In the genomic region with DNA sequence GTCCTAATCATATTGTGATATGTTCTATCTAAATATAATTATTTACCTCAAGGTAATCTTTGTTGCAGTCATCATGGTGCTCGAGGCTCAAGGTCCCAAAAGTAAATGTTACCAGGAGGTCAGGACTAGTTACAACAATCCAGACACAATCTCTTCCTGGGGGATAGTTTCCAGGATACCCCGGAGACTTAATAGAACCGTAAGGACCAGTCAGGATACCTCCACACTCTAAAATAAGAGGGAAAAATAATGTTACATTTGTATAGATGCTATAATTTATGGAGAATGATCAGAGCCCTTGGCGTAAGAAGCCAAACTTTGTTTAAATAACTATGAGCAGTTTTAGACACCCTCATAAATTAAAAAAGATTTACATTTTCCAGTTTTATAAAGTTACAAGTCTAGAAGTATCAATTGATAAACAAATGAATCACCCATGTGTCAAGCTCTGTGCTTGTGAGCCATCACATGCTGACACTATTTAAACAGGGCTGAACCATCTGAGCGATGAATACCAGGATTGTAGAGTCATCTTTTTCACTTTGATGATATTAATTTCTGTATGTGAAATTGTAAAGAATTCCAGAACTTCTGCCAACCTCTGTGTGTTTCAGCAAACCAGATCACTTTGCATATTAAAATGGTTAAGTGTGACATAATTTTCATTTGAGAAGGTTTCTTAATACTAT, we compare ENCODE assay signal across 16 cellular contexts. TPM values are rescaled to one million over a fixed set of nuclear protein-coding genes. Genes with fewer than 3 reads are reported as not detected.
DNase-seq lines count a peak whose midpoint lies in the region; ATAC-seq and TF ChIP-seq lines count a peak whose summit lies in the region.
"Had no signal": no experiment of that assay in that cellular context is flagged by ENCODE, and none has a peak within 500 bp of the region (broad histone marks: within the 10 kb centered on the region; RNA-seq: fewer than 3 reads in every experiment).

No MANE protein-coding gene starts in this region.

- H3K9me3 Mint-ChIP-seq in activated naive CD4-positive, alpha-beta T cell treated with anti-CD3 and anti-CD28 coated beads, Interleukin-2, amount 10 ng/mL, durations not matched to agents 7 days and 5 days, result no peaks in the 10 kb centered on the region
- H3K9me3 Mint-ChIP-seq: CD4-positive, alpha-beta T cell; stimulated activated naive B cell treated with anti-CD40 and anti-IgM and Interleukin-4, amounts not matched to agents 10 μg/mL and 1 μg/mL and 100 μg/mL, for 72 hours had no signal

- H3K4me3 Mint-ChIP-seq in activated naive CD4-positive, alpha-beta T cell treated with anti-CD3 and anti-CD28 coated beads, Interleukin-2, amount 10 ng/mL, durations not matched to agents 7 days and 5 days, result no peak overlapping the region
- H3K4me3 Mint-ChIP-seq: CD4-positive, alpha-beta T cell; stimulated activated naive B cell treated with anti-CD40 and anti-IgM and Interleukin-4, amounts not matched to agents 10 μg/mL and 1 μg/mL and 100 μg/mL, for 72 hours had no signal

- H3K79me2 ChIP-seq in HCT116 (ENCODE audit: insufficient read depth, low read length), result no peaks in the 10 kb centered on the region
- H3K79me2 ChIP-seq in SK-N-SH (ENCODE audit: insufficient read depth), result no peaks in the 10 kb centered on the region

- TF ChIP-seq POLR2A in HCT116 (IDR thresholded peaks at IDR 0.05; ENCODE audit: borderline replicate concordance, extremely low read depth, insufficient read depth, insufficient read length) (no peak), lower leg skin (IDR thresholded peaks at IDR 0.05) (no peak)

- TF ChIP-seq RAD21 in HCT116 (IDR thresholded peaks at IDR 0.05; ENCODE audit: low read depth), result no peak
- TF ChIP-seq RAD21 in SK-N-SH (IDR thresholded peaks at IDR 0.05; ENCODE audit: low read length), result no peak

- H3F3A ChIP-seq in SK-N-SH (replicated peaks; ENCODE audit: insufficient read depth), result peaks cover 7% of the 10 kb centered on the region

- peak in 1 of 2 experiments; percentile 27; a peak in 1 of 4 replicates for TF ChIP-seq EP300 in SK-N-SH (IDR thresholded peaks at IDR 0.05; ENCODE audit: borderline replicate concordance in 1 of 2, low read depth in 1 of 2, low read length in 1 of 2)

- H3K4me2 ChIP-seq in HCT116 (ENCODE audit: low read length) (no peak overlapping the region), SK-N-SH (no peak overlapping the region)

- intact Hi-C loops in HCT116 (cut with micrococcal nuclease) (no loop called here), lower leg skin (cut with DNase I; ENCODE audit: low total_unique reads) (no loop called here), sciatic nerve (cut with DNase I) (no loop called here)

- H3K27ac ChIP-seq in HCT116 (ENCODE audit: low read depth, low read length), result no peak overlapping the region
- peak overlapping the region in 1 of 2 experiments; percentile 26; a peak in 1 of 4 replicates for H3K27ac ChIP-seq in SK-N-SH (ENCODE audit: low read depth in 2 of 2, low read length in 1 of 2)
- H3K27ac ChIP-seq: body of pancreas, uterus had no signal

- BruUV-seq in HCT116 (replicated peaks; lab: Mats Ljungman, UMichigan), result no TSS peak

- no peaks in the 10 kb centered on the region; the same call in 1 of the 2 replicates for H3K9me2 ChIP-seq in HCT116 (ENCODE audit: insufficient read depth)
- no peaks in the 10 kb centered on the region for H3K9me2 ChIP-seq in SK-N-SH

- H3K9me3 ChIP-seq in HCT116 (ENCODE audit: control insufficient read depth in 1 of 2, insufficient read depth in 1 of 2, low read depth in 1 of 2, low read length in 2 of 2) (no peaks in the 10 kb centered on the region), SK-N-SH (no peaks in the 10 kb centered on the region)
- H3K9me3 ChIP-seq: body of pancreas, uterus had no signal

- WGBS in SK-N-SH (ENCODE audit: low lambda C conversion rate), result 81% methylated on average over 5 of the region's 5 CpGs
- WGBS in lower leg skin, 2 donors, result 60 to 74% methylated on average over 5 of the region's 5 CpGs

- H3K9ac ChIP-seq in HCT116 (ENCODE audit: low read length) (no peak overlapping the region), SK-N-SH (no peak overlapping the region)

- H4K20me1 ChIP-seq in HCT116 (ENCODE audit: insufficient read depth) (no peaks in the 10 kb centered on the region), SK-N-SH (ENCODE audit: insufficient read depth) (no peaks in the 10 kb centered on the region)

- H3K4me1 Mint-ChIP-seq in activated naive CD4-positive, alpha-beta T cell treated with anti-CD3 and anti-CD28 coated beads, Interleukin-2, amount 10 ng/mL, durations not matched to agents 7 days and 5 days, result peaks cover 10% of the 10 kb centered on the region
- H3K4me1 Mint-ChIP-seq: stimulated activated naive B cell treated with anti-CD40 and anti-IgM and Interleukin-4, amounts not matched to agents 10 μg/mL and 1 μg/mL and 100 μg/mL, for 72 hours had no signal

- H3K4me3 ChIP-seq in HCT116 (replicated peaks in 1 of 2; ENCODE audit: low read depth in 1 of 2, low read length in 2 of 2) (no peak overlapping the region), SK-N-SH (ENCODE audit: low read depth in 2 of 2, low read length in 1 of 2) (no peak overlapping the region), lower leg skin (ENCODE audit: low read depth, poor library complexity, severe bottlenecking) (no peak overlapping the region)
- H3K4me3 ChIP-seq: body of pancreas, GM12878, skin epidermis, uterus had no signal

- H3K4me1 ChIP-seq in HCT116 (ENCODE audit: control insufficient read depth in 1 of 2, insufficient read depth in 2 of 2, low read length in 2 of 2), result no peaks in the 10 kb centered on the region
- peaks cover 2 to 6% of the 10 kb centered on the region in 2 experiments; a peak in 2 of 4 replicates for H3K4me1 ChIP-seq in SK-N-SH (ENCODE audit: control insufficient read depth in 1 of 2, insufficient read depth in 2 of 2, low read depth in 1 of 2, low read length in 1 of 2)
- H3K4me1 ChIP-seq: body of pancreas, uterus had no signal

- DNase-seq in HCT116 (ENCODE audit: low read depth, low spot score), result no peak
- no peak for DNase-seq in SK-N-SH
- peak; percentile 75 for DNase-seq in fibroblast of peridontal ligament (ENCODE audit: extremely low read depth)
- DNase-seq in stromal cell of bone marrow (ENCODE audit: low read depth), result peak; percentile 51
- no peak for DNase-seq in activated naive CD4-positive, alpha-beta T cell treated with anti-CD3 and anti-CD28 coated beads, Interleukin-2, amount 10 ng/mL, durations not matched to agents 7 days and 5 days
- no peak for DNase-seq in lower leg skin (ENCODE audit: low spot score in 2 of 2)
- DNase-seq in sciatic nerve (ENCODE audit: low spot score), result no peak
- DNase-seq: body of pancreas; CD4-positive, alpha-beta T cell; midbrain; NCI-H1417 treated with DMSO at 0.1 percent for 48 hours; NCI-H345; stimulated activated naive B cell treated with anti-CD40 and anti-IgM and Interleukin-4, amounts not matched to agents 10 μg/mL and 1 μg/mL and 100 μg/mL, for 72 hours; uterus had no signal

- H3K36me3 ChIP-seq in HCT116 (ENCODE audit: control insufficient read depth in 1 of 2, insufficient read depth in 2 of 2, low read length in 2 of 2), result no peaks in the 10 kb centered on the region
- H3K36me3 ChIP-seq in SK-N-SH (replicated peaks in 1 of 2; ENCODE audit: control insufficient read depth in 1 of 2, insufficient read depth in 2 of 2, low read length in 1 of 2), result no peaks in the 10 kb centered on the region
- H3K36me3 ChIP-seq: uterus had no signal

- RAD21 ChIA-PET in HCT116 (lab: Charles Lee; ENCODE audit: low non-redundant PET in 1 of 2, low total read pairs in 2 of 2, uncharacterized antibody in 2 of 2, unreplicated experiment in 2 of 2), result no interaction called here

- H2AFZ ChIP-seq in HCT116 (ENCODE audit: low read depth, low read length, poor library complexity, severe bottlenecking), result no peak overlapping the region
- no peak overlapping the region for H2AFZ ChIP-seq in SK-N-SH (ENCODE audit: low read depth)

- POLR2A ChIA-PET in HCT116 (lab: Charles Lee) (no interaction called here), SK-N-SH (lab: Yijun Ruan, JAX) (no interaction called here)

- H3K27ac Mint-ChIP-seq in activated naive CD4-positive, alpha-beta T cell treated with anti-CD3 and anti-CD28 coated beads, Interleukin-2, amount 10 ng/mL, durations not matched to agents 7 days and 5 days, result no peak overlapping the region
- H3K27ac Mint-ChIP-seq: CD4-positive, alpha-beta T cell; stimulated activated naive B cell treated with anti-CD40 and anti-IgM and Interleukin-4, amounts not matched to agents 10 μg/mL and 1 μg/mL and 100 μg/mL, for 72 hours had no signal

- CTCF ChIA-PET in HCT116 (lab: Charles Lee) (no interaction called here), SK-N-SH (lab: Yijun Ruan, JAX) (no interaction called here)
- CTCF ChIA-PET in activated naive CD4-positive, alpha-beta T cell treated with anti-CD3 and anti-CD28 coated beads, Interleukin-2, amount 10 ng/mL, durations not matched to agents 7 days and 5 days (lab: Charles Lee), result no interaction called here

- H3K36me3 Mint-ChIP-seq in activated naive CD4-positive, alpha-beta T cell treated with anti-CD3 and anti-CD28 coated beads, Interleukin-2, amount 10 ng/mL, durations not matched to agents 7 days and 5 days, result peaks cover 7% of the 10 kb centered on the region

- H3K27me3 ChIP-seq in HCT116 (ENCODE audit: insufficient read depth, low read length) (no peaks in the 10 kb centered on the region), SK-N-SH (ENCODE audit: insufficient read depth) (no peaks in the 10 kb centered on the region)
- H3K27me3 ChIP-seq: body of pancreas, uterus had no signal

- no peaks in the 10 kb centered on the region for H3K27me3 Mint-ChIP-seq in activated naive CD4-positive, alpha-beta T cell treated with anti-CD3 and anti-CD28 coated beads, Interleukin-2, amount 10 ng/mL, durations not matched to agents 7 days and 5 days
- H3K27me3 Mint-ChIP-seq: CD4-positive, alpha-beta T cell; stimulated activated naive B cell treated with anti-CD40 and anti-IgM and Interleukin-4, amounts not matched to agents 10 μg/mL and 1 μg/mL and 100 μg/mL, for 72 hours had no signal

- TF ChIP-seq CTCF in HCT116 (IDR thresholded peaks at IDR 0.05 in 2 of 3, conservative IDR thresholded peaks at IDR 0.05 in 1 of 3; ENCODE audit: borderline replicate concordance in 1 of 3, insufficient read depth in 1 of 3, low read depth in 2 of 3, low read length in 2 of 3) (no peak), SK-N-SH (IDR thresholded peaks at IDR 0.05) (no peak), lower leg skin (IDR thresholded peaks at IDR 0.05) (no peak)

- ATAC-seq in HCT116 (no peak), sciatic nerve (no peak)
- ATAC-seq: body of pancreas; GM12878; stimulated activated naive B cell treated with anti-CD40 and anti-IgM and Interleukin-4, amounts not matched to agents 10 μg/mL and 1 μg/mL and 100 μg/mL, for 72 hours had no signal

TF ChIP-seq in HCT116, 20 proteins besides CTCF, POLR2A, EP300 and RAD21 (continues in another document):
- 0 out of 2 replicates have a peak, but pooled peaks have one; percentile 14 for TF ChIP-seq FOSL1 (IDR thresholded peaks at IDR 0.05; ENCODE audit: low read depth)

RNA-seq across cellular contexts. Expression of gene CUBN, which starts 41.3 kb away (rescaled TPM):
- total RNA-seq in HCT116 (2021; ENCODE audit: unreplicated experiment) (1.2 TPM), lower leg skin (1 to 10 TPM in 2 of 4 donors, under 1 TPM in 2; 0.54 to 1.8 (median 1.3) TPM), sciatic nerve (27.6 TPM)
- polyA plus RNA-seq in HCT116 (2012), result 0.10 and 0.39 TPM in 2 replicates
- 2.4 and 2.7 TPM in 2 replicates for polyA plus RNA-seq in SK-N-SH (2012; rRNA removed)
- polyA plus RNA-seq in SK-N-SH (2012; cell fraction: cytosol; rRNA removed), result 3.5 and 4.0 TPM in 2 replicates
- polyA plus RNA-seq in SK-N-SH (2012; cell fraction: nucleus; rRNA removed), result 1.1 and 2.5 TPM in 2 replicates

Comparison
In these comparisons a context has a peak if more than half of its experiments do, and no peak if none do; other contexts are left out.
1. DNase-seq: peak in fibroblast of peridontal ligament (single experiment) and stromal cell of bone marrow (single experiment); none in HCT116 (single experiment), SK-N-SH (single experiment), activated naive CD4-positive, alpha-beta T cell treated with anti-CD3 and anti-CD28 coated beads, Interleukin-2, amount 10 ng/mL, durations not matched to agents 7 days and 5 days (single experiment), lower leg skin (0 of 2) and sciatic nerve (single experiment).
2. RNA of gene CUBN, which starts 41.3 kb away (total RNA-seq): 27.6 TPM in sciatic nerve (single experiment); 0.54 to 1.8 TPM in lower leg skin and 1.2 TPM in HCT116 (single experiment); every median in the first group is over 10 times any median in the second.
3. Of the 11 proteins assayed by ChIP-seq in both SK-N-SH and HCT116: peak only in SK-N-SH: JUND and MAX; only in HCT116: none; in both: none; in neither: 9.